8 cellular contexts compared by ENCODE assay signal in the genomic region with DNA sequence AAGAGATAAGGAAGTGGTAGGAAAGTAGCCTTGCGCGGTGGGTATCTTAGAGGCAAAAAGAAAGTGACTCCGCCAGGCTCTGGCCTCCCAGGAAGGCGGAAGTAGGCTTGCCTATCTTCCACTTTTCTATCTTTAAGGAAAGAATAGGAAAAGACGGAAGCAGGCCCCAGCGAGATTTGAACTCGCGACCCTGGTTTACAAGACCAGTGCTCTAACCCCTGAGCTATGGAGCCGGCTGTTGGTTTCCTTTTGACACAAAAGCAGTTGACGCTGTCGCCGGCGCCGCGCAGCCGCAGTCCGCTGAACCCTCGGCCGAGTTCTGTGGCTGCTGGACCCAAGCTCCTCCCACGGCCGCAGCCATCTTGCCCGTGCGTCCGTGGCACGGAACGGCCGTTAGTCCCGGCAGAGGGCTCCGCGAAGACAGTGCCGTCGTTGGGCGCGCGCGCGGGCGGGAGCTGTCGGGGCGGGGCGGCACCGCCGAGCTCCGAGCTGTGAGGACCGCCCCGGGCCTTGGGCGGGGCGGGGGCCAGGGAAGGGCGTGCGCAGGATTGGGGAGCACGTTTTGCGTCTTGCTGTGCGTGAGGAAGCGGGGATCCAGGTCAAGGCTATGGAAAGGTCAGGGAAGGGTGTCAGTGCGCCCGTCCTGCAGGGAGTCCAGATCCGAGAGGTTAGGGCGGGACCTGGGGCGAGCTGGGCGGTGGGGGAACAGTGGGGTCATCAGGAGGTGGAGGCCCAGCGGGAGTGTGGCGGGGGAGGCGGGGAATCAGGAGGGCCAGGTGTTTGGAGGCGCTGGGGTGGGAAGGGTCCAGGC. TPM values are rescaled to one million over a fixed set of nuclear protein-coding genes. Genes with fewer than 3 reads are reported as not detected.
A peak's percentile ranks its signal among the peaks of the same experiment; 100 is the strongest.
DNase-seq lines count a peak whose midpoint lies in the region; ATAC-seq and TF ChIP-seq lines count a peak whose summit lies in the region.

No MANE protein-coding gene starts in this region.

- H3K9me3 ChIP-seq in gastrocnemius medialis: no peaks in the 10 kb centered on the region

- H3K27ac ChIP-seq in angular gyrus (ENCODE audit: low read depth, low read length) (peak overlapping the region; percentile 96), gastrocnemius medialis (peak overlapping the region; percentile 89 to 98 (median 93))

- TF ChIP-seq CTCF in GM13976 (IDR thresholded peaks at IDR 0.05; ENCODE audit: borderline replicate concordance, control extremely low read depth, extremely low read depth, insufficient read depth, missing control alignments) (no peak), gastrocnemius medialis (IDR thresholded peaks at IDR 0.05 in 4 of 5, conservative IDR thresholded peaks at IDR 0.05 in 1 of 5) (peak in 1 of 5 experiments; percentile 11)

- TF ChIP-seq POLR2A in gastrocnemius medialis (IDR thresholded peaks at IDR 0.05): peak; percentile 57 to 78

- ATAC-seq in HG02763 (IDR thresholded peaks at IDR 0.05; ENCODE audit: unreplicated experiment) (peak; percentile 61), gastrocnemius medialis (peak; percentile 73 to 84)

- intact Hi-C loops in gastrocnemius medialis (cut with DNase I; ENCODE audit: low total_unique reads): loop anchor here (1.0 to 5.0 kb wide), 4 partner anchors 14 to 1359 kb away; partner anchors contain the start of genes TRIM41 and TRIM7

- H3K4me3 ChIP-seq in gastrocnemius medialis: peak overlapping the region; percentile 67 to 97 (median 77)

- peak; percentile 95 for DNase-seq in GM13976 (ENCODE audit: low spot score)
- peak; percentile 94 for DNase-seq in RPMI8226
- peak; percentile 94 for DNase-seq in hepatic stellate cell (ENCODE audit: low spot score)
- DNase-seq in gastrocnemius medialis: peak; percentile 90 to 92
- no peak for DNase-seq in HPDE6-E6E7 (ENCODE audit: extremely low spot score)
- no peak for DNase-seq in NCI-H524 (lab: John Stamatoyannopoulos, UW)

- no peaks in the 10 kb centered on the region for H3K27me3 ChIP-seq in gastrocnemius medialis

- H3K36me3 ChIP-seq in gastrocnemius medialis: no peaks in the 10 kb centered on the region

- peaks cover 14 to 22% of the 10 kb centered on the region in 2 donors for H3K4me1 ChIP-seq in gastrocnemius medialis

- in situ Hi-C loops in GM13976 (cut with MboI; ENCODE audit: low sequenced_read_pairs, unreplicated experiment) (no loop called here), gastrocnemius medialis (cut with MboI; ENCODE audit: low sequenced_read_pairs in 4 of 4) (no loop called here)

RNA-seq across cellular contexts. Expression of gene TRIM7, which starts 13.3 kb away (rescaled TPM):
- 10 to 100 TPM; 27.9 to 58.4 (median 47.1) TPM for total RNA-seq in gastrocnemius medialis

RNA-seq across cellular contexts. Expression of gene TRIM41, which starts 31.4 kb away (rescaled TPM):
- total RNA-seq in gastrocnemius medialis: 10 to 100 TPM; 15.6 to 23.5 (median 21.6) TPM

RNA-seq across cellular contexts. Expression of gene OR2V2, which starts 44.3 kb away (rescaled TPM):
- total RNA-seq in gastrocnemius medialis: not detected

RNA-seq across cellular contexts. Expression of gene RACK1, which starts 52.0 kb away (rescaled TPM):
- total RNA-seq in gastrocnemius medialis: 1,000 to 10,000 TPM; 1,697 to 2,187 (median 1,957) TPM

Comparison
In these comparisons a context has a peak if more than half of its experiments do, and no peak if none do; other contexts are left out.
1. DNase-seq: peak in GM13976 (single experiment), RPMI8226 (single experiment), hepatic stellate cell (single experiment) and gastrocnemius medialis (2 of 2); none in HPDE6-E6E7 (single experiment) and NCI-H524 (0 of 2).